Comparison of ENCODE assay signal across 10 cellular contexts in genomic region chr11:78149646-78150045, GRCh38. TPM values are rescaled to one million over a fixed set of nuclear protein-coding genes. Genes with fewer than 3 reads are reported as not detected.
DNase-seq lines count a peak whose midpoint lies in the region; ATAC-seq and TF ChIP-seq lines count a peak whose summit lies in the region.
"Had no signal": no experiment of that assay in that cellular context is flagged by ENCODE, and none has a peak within 500 bp of the region (broad histone marks: within the 10 kb centered on the region; RNA-seq: fewer than 3 reads in every experiment).

No MANE protein-coding gene starts in this region.

- ATAC-seq in right lobe of liver: peak; percentile 68 to 91 (median 86)

- no peak for TF ChIP-seq POLR2A in right lobe of liver (IDR thresholded peaks at IDR 0.05)
- TF ChIP-seq POLR2A in thyroid gland (IDR thresholded peaks at IDR 0.05): no peak

- H3K4me1 ChIP-seq in right lobe of liver (peaks cover 0 to 19% (median 9%) of the 10 kb centered on the region in 4 donors), thyroid gland (peaks cover 0 to 14% of the 10 kb centered on the region in 2 donors)

- H3K36me3 ChIP-seq in right lobe of liver (no peaks in the 10 kb centered on the region), H7 (replicated peaks; ENCODE audit: control insufficient read depth, insufficient read depth, low read length) (no peaks in the 10 kb centered on the region), thyroid gland (no peaks in the 10 kb centered on the region)

- DNase-seq in AG10803 (ENCODE audit: low read depth) (peak; percentile 55), LHCN-M2 (ENCODE audit: low read depth) (peak; percentile 49), cardiac fibroblast (ENCODE audit: low read depth in 2 of 2) (peak; percentile 85 to 88), right lobe of liver (no peak), H7 (no peak), thyroid gland (no peak), HK-2 (ENCODE audit: unreplicated experiment) (no peak), COLO829 (ENCODE audit: low spot score) (no peak)
- DNase-seq: activated gamma-delta T cell had no signal

- H3K9me3 ChIP-seq in right lobe of liver (no peaks in the 10 kb centered on the region), thyroid gland (no peaks in the 10 kb centered on the region)

- TF ChIP-seq CTCF in AG10803 (conservative IDR thresholded peaks at IDR 0.05; ENCODE audit: low read length): peak; percentile 47
- peak; percentile 40 for TF ChIP-seq CTCF in cardiac fibroblast (IDR thresholded peaks at IDR 0.05; ENCODE audit: low read depth, low read length)
- TF ChIP-seq CTCF in right lobe of liver (IDR thresholded peaks at IDR 0.05): peak; percentile 40 to 48 (median 43)
- no peak for TF ChIP-seq CTCF in thyroid gland (IDR thresholded peaks at IDR 0.05)

- H3K4me3 ChIP-seq in AG10803 (ENCODE audit: low read length) (no peak overlapping the region), cardiac fibroblast (replicated peaks in 1 of 2; ENCODE audit: low read depth in 2 of 2, low read length in 2 of 2) (no peak overlapping the region), right lobe of liver (no peak overlapping the region), H7 (ENCODE audit: insufficient read depth, low read depth, low read length) (no peak overlapping the region), thyroid gland (replicated peaks in 1 of 3) (no peak overlapping the region)
- H3K4me3 ChIP-seq: SK-N-MC had no signal

- intact Hi-C loops in right lobe of liver (cut with DNase I) (no loop called here), thyroid gland (cut with DNase I) (no loop called here)

- H3K27me3 ChIP-seq in right lobe of liver (no peaks in the 10 kb centered on the region), H7 (ENCODE audit: control insufficient read depth, insufficient read depth, low read length) (no peaks in the 10 kb centered on the region), thyroid gland (no peaks in the 10 kb centered on the region)

- H3K27ac ChIP-seq in right lobe of liver (no peak overlapping the region), thyroid gland (no peak overlapping the region)
- H3K27ac ChIP-seq: SK-N-MC had no signal

- 0% methylated on average over 1 of the region's 1 CpG for WGBS in right lobe of liver (ENCODE audit: insufficient coverage, low coverage, low lambda C conversion rate, missing lambda C conversion rate)
- 52 to 64% methylated on average over 1 of the region's 1 CpG for WGBS in thyroid gland, 2 donors

RNA-seq across cellular contexts. Expression of gene ALG8, which starts 10.2 kb away (rescaled TPM):
- total RNA-seq in LHCN-M2 (2014; rRNA removed) (71.2 and 83.8 TPM in 2 replicates), right lobe of liver (10 to 100 TPM; 22.0 to 38.0 (median 30.3) TPM), thyroid gland (10 to 100 TPM; 49.6 to 86.7 (median 52.5) TPM)
- 38.6 TPM for polyA plus RNA-seq in LHCN-M2 (2012)
- total RNA-seq in H7 (2014; rRNA removed; shearing (Covaris generic)): 54.9 and 58.1 TPM in 2 replicates

RNA-seq across cellular contexts. Expression of gene KCTD21, which starts 38.8 kb away (rescaled TPM):
- 7.2 and 7.6 TPM in 2 replicates for total RNA-seq in LHCN-M2 (2014; rRNA removed)
- polyA plus RNA-seq in LHCN-M2 (2012): 8.0 TPM
- total RNA-seq in right lobe of liver: 10 to 100 TPM in 5 of 6 experiments, 1 to 10 TPM in 1; 9.6 to 15.6 (median 11.9) TPM
- 2.8 and 3.2 TPM in 2 replicates for total RNA-seq in H7 (2014; rRNA removed; shearing (Covaris generic))
- total RNA-seq in thyroid gland: 10 to 100 TPM; 16.6 to 23.4 (median 17.0) TPM

RNA-seq across cellular contexts. Expression of gene USP35, which starts 39.1 kb away (rescaled TPM):
- total RNA-seq in LHCN-M2 (2014; rRNA removed) (6.6 and 7.2 TPM in 2 replicates), right lobe of liver (10 to 100 TPM in 1 of 6 experiments, 1 to 10 TPM in 5; 5.3 to 10.1 (median 7.9) TPM), thyroid gland (10 to 100 TPM; 13.5 to 18.1 (median 14.3) TPM)
- polyA plus RNA-seq in LHCN-M2 (2012): 4.4 TPM
- total RNA-seq in H7 (2014; rRNA removed; shearing (Covaris generic)): 5.1 and 7.5 TPM in 2 replicates

Comparison
In these comparisons a context has a peak if more than half of its experiments do, and no peak if none do; other contexts are left out.
1. DNase-seq: peak in AG10803 (single experiment), LHCN-M2 (single experiment) and cardiac fibroblast (2 of 2); none in right lobe of liver (0 of 3), H7 (single experiment), thyroid gland (0 of 2), HK-2 (single experiment) and COLO829 (single experiment).
2. CTCF ChIP-seq: peak in AG10803 (single experiment), cardiac fibroblast (single experiment) and right lobe of liver (4 of 4); none in thyroid gland (0 of 6).